In the genomic region with DNA sequence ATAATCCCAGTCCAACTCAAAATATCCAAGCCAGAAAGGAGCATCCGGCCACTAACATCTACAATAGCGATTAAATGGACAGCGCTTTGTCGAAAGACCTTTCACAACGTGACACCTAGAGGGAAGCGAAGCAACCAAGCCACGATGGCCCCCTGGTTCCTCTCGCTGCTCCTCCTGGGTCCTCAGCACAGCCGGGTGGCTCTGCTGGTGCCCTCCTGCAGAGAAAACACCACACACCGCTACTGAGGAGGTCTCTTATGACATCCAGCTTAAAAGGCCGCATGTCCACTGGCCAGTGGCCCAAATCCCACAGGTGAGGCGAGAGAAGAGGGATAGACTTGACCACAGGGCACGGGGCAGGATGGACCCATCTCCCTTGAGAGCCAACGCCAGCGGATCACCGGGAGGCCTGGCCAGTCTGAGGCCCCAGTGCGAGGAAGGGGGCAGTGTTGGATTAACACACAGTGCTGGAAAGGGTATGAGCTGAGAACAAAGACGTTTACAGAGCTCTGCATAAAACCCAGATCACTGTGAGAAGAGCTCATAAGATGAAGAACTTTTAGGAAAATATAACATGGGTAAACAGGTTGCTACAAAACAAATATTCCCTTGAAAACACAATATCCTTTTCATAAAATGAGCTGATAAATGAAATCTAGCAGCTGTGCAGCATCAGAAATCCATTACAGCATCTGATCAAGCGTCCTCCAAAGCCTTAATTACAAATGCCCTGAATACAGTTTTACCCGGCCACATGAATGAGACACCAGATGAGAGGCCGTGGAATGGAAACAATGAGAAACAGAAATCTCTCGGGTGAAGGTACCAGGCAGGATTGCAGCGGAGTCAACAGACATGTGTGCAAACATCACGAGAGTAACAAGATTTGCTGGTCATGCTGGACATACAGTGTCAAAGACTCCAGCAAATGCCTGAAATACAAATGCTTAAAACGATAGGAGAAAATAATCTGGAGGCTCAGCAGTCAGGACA, we compare ENCODE assay signal across 12 cellular contexts.
DNase-seq lines count a peak whose midpoint lies in the region; ATAC-seq and TF ChIP-seq lines count a peak whose summit lies in the region.
"Had no signal": no experiment of that assay in that cellular context is flagged by ENCODE, and none has a peak within 500 bp of the region (broad histone marks: within the 10 kb centered on the region; RNA-seq: fewer than 3 reads in every experiment).

No MANE protein-coding gene starts in this region.

- intact Hi-C loops in OCI-LY7 (cut with micrococcal nuclease; ENCODE audit: unreplicated experiment) = loop anchor here (5.0 kb wide), 1 partner anchor 121 kb away; no protein-coding TSS in a partner anchor

- no peak overlapping the region for H2AFZ ChIP-seq in OCI-LY7 (ENCODE audit: low read length)
- no peak overlapping the region for H2AFZ ChIP-seq in fibroblast of lung (ENCODE audit: low read length)

- H3K79me2 ChIP-seq in OCI-LY7 (ENCODE audit: insufficient read depth, low read depth, low read length) = no peaks in the 10 kb centered on the region
- H3K79me2 ChIP-seq in fibroblast of lung (ENCODE audit: control insufficient read depth, insufficient read depth, low read length) = no peaks in the 10 kb centered on the region

- H3K9me2 ChIP-seq in OCI-LY7 (ENCODE audit: insufficient read depth, low read length) = no peaks in the 10 kb centered on the region

- ATAC-seq in HG02938 (IDR thresholded peaks at IDR 0.05; ENCODE audit: unreplicated experiment) = no peak

- DNase-seq in AG10803 (ENCODE audit: low read depth) (peak; percentile 43), OCI-LY7 (ENCODE audit: low spot score) (no peak), fibroblast of lung (ENCODE audit: low read depth in 2 of 2) (peak; percentile 17 to 38), non-pigmented ciliary epithelial cell (ENCODE audit: low read depth) (peak; percentile 10), GM03348 (ENCODE audit: low spot score) (no peak), COLO829 (ENCODE audit: low spot score) (no peak), G401 (ENCODE audit: low spot score) (no peak)
- DNase-seq: activated B cell treated with CpG ODN at 0.5 μM for 24 hours, NCI-H1436 treated with DMSO at 0.1 percent for 48 hours had no signal

- H3K36me3 ChIP-seq in OCI-LY7 (ENCODE audit: insufficient read depth, low read length) = peaks cover 33% of the 10 kb centered on the region; the same call in 1 of the 2 replicates
- H3K36me3 ChIP-seq in fibroblast of lung (ENCODE audit: control insufficient read depth, insufficient read depth, low read length) = no peaks in the 10 kb centered on the region
- H3K36me3 ChIP-seq: vagina had no signal

- no peak overlapping the region for H3K27ac ChIP-seq in OCI-LY7 (ENCODE audit: low read depth, low read length, poor library complexity, severe bottlenecking)
- no peak overlapping the region for H3K27ac ChIP-seq in fibroblast of lung (ENCODE audit: insufficient read depth, low read length)
- H3K27ac ChIP-seq: SK-N-MC, vagina had no signal

- H3K9me3 ChIP-seq in OCI-LY7 (ENCODE audit: low read length) (no peaks in the 10 kb centered on the region), fibroblast of lung (ENCODE audit: control insufficient read depth, insufficient read depth, low read depth, low read length) (no peaks in the 10 kb centered on the region)
- H3K9me3 ChIP-seq: vagina had no signal

- H3K27me3 ChIP-seq in fibroblast of lung (ENCODE audit: control insufficient read depth, insufficient read depth, low read length) = no peaks in the 10 kb centered on the region
- H3K27me3 ChIP-seq: vagina had no signal

- peaks cover 41% of the 10 kb centered on the region for H3K4me1 ChIP-seq in OCI-LY7 (ENCODE audit: insufficient read depth, low read length, poor library complexity, severe bottlenecking)
- H3K4me1 ChIP-seq in fibroblast of lung (ENCODE audit: control insufficient read depth, extremely low read depth, insufficient read depth, low read length) = no peaks in the 10 kb centered on the region

- POLR2A ChIA-PET in OCI-LY7 (lab: Charles Lee) = no interaction called here

- H4K20me1 ChIP-seq in OCI-LY7 (ENCODE audit: insufficient read depth, low read length) (no peaks in the 10 kb centered on the region), fibroblast of lung (ENCODE audit: control insufficient read depth, extremely low read depth, insufficient read depth, low read length) (no peaks in the 10 kb centered on the region)

- H3K4me2 ChIP-seq in OCI-LY7 (ENCODE audit: low read length) (peak overlapping the region; percentile 9; the same call in 1 of the 2 replicates), fibroblast of lung (ENCODE audit: extremely low read depth, insufficient read depth, low read length) (no peak overlapping the region)

- H3K9ac ChIP-seq in fibroblast of lung (ENCODE audit: insufficient read depth, low read length) = no peak overlapping the region

- in situ Hi-C loops in G401 (cut with HindIII; ENCODE audit: low sequenced_read_pairs) = no loop called here

- TF ChIP-seq CTCF in AG10803 (conservative IDR thresholded peaks at IDR 0.05; ENCODE audit: low read length) (no peak), OCI-LY7 (conservative IDR thresholded peaks at IDR 0.05; ENCODE audit: low read length) (no peak), fibroblast of lung (conservative IDR thresholded peaks at IDR 0.05 in 1 of 2, IDR thresholded peaks at IDR 0.05 in 1 of 2; ENCODE audit: low read depth in 1 of 2, low read length in 2 of 2) (peak in 1 of 2 donors; percentile 4)

- H3K4me3 ChIP-seq in AG10803 (ENCODE audit: low read length) (no peak overlapping the region), OCI-LY7 (ENCODE audit: low read depth, low read length, poor library complexity, severe bottlenecking) (no peak overlapping the region), fibroblast of lung (replicated peaks in 1 of 4; ENCODE audit: control extremely low read depth in 1 of 4, insufficient read depth in 1 of 4, low read depth in 3 of 4, low read length in 4 of 4) (no peak overlapping the region)
- H3K4me3 ChIP-seq: SK-N-MC, vagina had no signal

- CTCF ChIA-PET in OCI-LY7 (lab: Charles Lee; ENCODE audit: unreplicated experiment) = no interaction called here

- no TSS peak for BruUV-seq in OCI-LY7 (replicated peaks; lab: Mats Ljungman, UMichigan)

Comparison
In these comparisons a context has a peak if more than half of its experiments do, and no peak if none do; other contexts are left out.
1. DNase-seq: peak in AG10803 (single experiment), fibroblast of lung (2 of 2) and non-pigmented ciliary epithelial cell (single experiment); none in OCI-LY7 (single experiment), GM03348 (single experiment), COLO829 (single experiment) and G401 (single experiment).